ENCODE assay signal across 3 cellular contexts in the genomic region with DNA sequence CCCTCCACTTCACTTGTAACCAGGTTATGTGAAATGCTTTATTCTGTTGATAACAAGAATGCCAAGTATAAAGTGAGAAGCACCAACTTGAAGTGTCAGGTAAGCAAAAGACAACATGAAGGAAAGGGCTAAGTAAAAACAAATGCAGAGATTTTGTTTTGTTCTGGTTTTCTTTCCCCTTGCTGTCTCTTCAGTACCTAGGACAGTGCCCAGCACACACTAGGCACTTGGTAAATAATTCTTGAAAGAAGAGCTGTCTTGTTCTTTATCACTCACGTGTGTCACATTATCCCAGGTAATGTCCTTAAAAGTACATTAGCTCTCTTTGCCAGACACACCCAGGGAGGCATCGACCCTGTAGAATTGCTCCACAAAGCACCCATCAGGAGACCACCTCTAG.
A peak's percentile ranks its signal among the peaks of the same experiment; 100 is the strongest.
TF ChIP-seq lines count a peak whose summit lies in the region.

No MANE protein-coding gene starts in this region.

TF ChIP-seq in HCT116, 20 proteins besides CTCF, POLR2A, EP300 and RAD21 (continued from another document):
- TF ChIP-seq, protein P1, sequence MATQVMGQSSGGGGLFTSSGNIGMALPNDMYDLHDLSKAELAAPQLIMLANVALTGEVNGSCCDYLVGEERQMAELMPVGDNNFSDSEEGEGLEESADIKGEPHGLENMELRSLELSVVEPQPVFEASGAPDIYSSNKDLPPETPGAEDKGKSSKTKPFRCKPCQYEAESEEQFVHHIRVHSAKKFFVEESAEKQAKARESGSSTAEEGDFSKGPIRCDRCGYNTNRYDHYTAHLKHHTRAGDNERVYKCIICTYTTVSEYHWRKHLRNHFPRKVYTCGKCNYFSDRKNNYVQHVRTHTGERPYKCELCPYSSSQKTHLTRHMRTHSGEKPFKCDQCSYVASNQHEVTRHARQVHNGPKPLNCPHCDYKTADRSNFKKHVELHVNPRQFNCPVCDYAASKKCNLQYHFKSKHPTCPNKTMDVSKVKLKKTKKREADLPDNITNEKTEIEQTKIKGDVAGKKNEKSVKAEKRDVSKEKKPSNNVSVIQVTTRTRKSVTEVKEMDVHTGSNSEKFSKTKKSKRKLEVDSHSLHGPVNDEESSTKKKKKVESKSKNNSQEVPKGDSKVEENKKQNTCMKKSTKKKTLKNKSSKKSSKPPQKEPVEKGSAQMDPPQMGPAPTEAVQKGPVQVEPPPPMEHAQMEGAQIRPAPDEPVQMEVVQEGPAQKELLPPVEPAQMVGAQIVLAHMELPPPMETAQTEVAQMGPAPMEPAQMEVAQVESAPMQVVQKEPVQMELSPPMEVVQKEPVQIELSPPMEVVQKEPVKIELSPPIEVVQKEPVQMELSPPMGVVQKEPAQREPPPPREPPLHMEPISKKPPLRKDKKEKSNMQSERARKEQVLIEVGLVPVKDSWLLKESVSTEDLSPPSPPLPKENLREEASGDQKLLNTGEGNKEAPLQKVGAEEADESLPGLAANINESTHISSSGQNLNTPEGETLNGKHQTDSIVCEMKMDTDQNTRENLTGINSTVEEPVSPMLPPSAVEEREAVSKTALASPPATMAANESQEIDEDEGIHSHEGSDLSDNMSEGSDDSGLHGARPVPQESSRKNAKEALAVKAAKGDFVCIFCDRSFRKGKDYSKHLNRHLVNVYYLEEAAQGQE (IDR thresholded peaks at IDR 0.05; ENCODE audit: low read depth) = peak; percentile 69

TF ChIP-seq in Ishikawa, 13 proteins besides CTCF, POLR2A, EP300 and RAD21:
- TF ChIP-seq, protein P1 (IDR thresholded peaks at IDR 0.05; ENCODE audit: low read depth) = peak; percentile 80
- TF ChIP-seq ZBTB7A (IDR thresholded peaks at IDR 0.05; ENCODE audit: low read depth) = no peak

TF ChIP-seq in GM12878, 131 proteins besides CTCF, POLR2A, EP300 and RAD21 (continued from another document):
- TF ChIP-seq, protein P2, sequence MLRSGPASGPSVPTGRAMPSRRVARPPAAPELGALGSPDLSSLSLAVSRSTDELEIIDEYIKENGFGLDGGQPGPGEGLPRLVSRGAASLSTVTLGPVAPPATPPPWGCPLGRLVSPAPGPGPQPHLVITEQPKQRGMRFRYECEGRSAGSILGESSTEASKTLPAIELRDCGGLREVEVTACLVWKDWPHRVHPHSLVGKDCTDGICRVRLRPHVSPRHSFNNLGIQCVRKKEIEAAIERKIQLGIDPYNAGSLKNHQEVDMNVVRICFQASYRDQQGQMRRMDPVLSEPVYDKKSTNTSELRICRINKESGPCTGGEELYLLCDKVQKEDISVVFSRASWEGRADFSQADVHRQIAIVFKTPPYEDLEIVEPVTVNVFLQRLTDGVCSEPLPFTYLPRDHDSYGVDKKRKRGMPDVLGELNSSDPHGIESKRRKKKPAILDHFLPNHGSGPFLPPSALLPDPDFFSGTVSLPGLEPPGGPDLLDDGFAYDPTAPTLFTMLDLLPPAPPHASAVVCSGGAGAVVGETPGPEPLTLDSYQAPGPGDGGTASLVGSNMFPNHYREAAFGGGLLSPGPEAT (IDR thresholded peaks at IDR 0.05; ENCODE audit: low read depth) = no peak
- TF ChIP-seq FOS (IDR thresholded peaks at IDR 0.05; ENCODE audit: borderline replicate concordance, extremely low read depth, insufficient read length) (no peak), SIN3A (IDR thresholded peaks at IDR 0.05; ENCODE audit: low read depth, low read length) (no peak)
